Comparison of ENCODE assay signal across 10 cellular contexts in genomic region chr9:11933926-11934325, GRCh38.
DNase-seq lines count a peak whose midpoint lies in the region; ATAC-seq and TF ChIP-seq lines count a peak whose summit lies in the region.
"Had no signal": no experiment of that assay in that cellular context is flagged by ENCODE, and none has a peak within 500 bp of the region (broad histone marks: within the 10 kb centered on the region; RNA-seq: fewer than 3 reads in every experiment).

No MANE protein-coding gene starts in this region.

- H3K79me2 ChIP-seq in GM23248 (ENCODE audit: insufficient read depth) (no peaks in the 10 kb centered on the region), osteoblast (ENCODE audit: insufficient read depth, low read length) (no peaks in the 10 kb centered on the region)

- H3K9me2 ChIP-seq in GM23248 (ENCODE audit: insufficient read depth) = no peaks in the 10 kb centered on the region

- no peaks in the 10 kb centered on the region for H3F3A ChIP-seq in GM23248 (ENCODE audit: insufficient read depth)

- peak overlapping the region; percentile 80 for H3K27ac ChIP-seq in GM23248
- no peak overlapping the region for H3K27ac ChIP-seq in osteoblast (ENCODE audit: low read depth, low read length)
- H3K27ac ChIP-seq: esophagus squamous epithelium, thyroid gland had no signal

- H3K27me3 ChIP-seq in GM23248 (replicated peaks; ENCODE audit: insufficient read depth) (no peaks in the 10 kb centered on the region), osteoblast (ENCODE audit: insufficient read depth, low read length) (no peaks in the 10 kb centered on the region)
- H3K27me3 ChIP-seq: esophagus squamous epithelium, thyroid gland had no signal

- DNase-seq in GM23248 (peak; percentile 83), NCI-H446 treated with DMSO at 0.1 percent for 48 hours (lab: John Stamatoyannopoulos, UW) (peak; percentile 30), epidermal melanocyte (ENCODE audit: insufficient read length, low spot score) (peak; percentile 18), osteoblast (ENCODE audit: insufficient read length, low spot score, missing footprints) (peak; percentile 37), amniotic stem cell (lab: John Stamatoyannopoulos, UW) (no peak)
- DNase-seq: activated CD4-positive, CD25-positive, alpha-beta regulatory T cell; esophagus squamous epithelium; thyroid gland had no signal

- H3K9me3 ChIP-seq in GM23248 (ENCODE audit: low read depth) = no peaks in the 10 kb centered on the region
- no peaks in the 10 kb centered on the region for H3K9me3 ChIP-seq in osteoblast (ENCODE audit: low read depth, low read length)
- H3K9me3 ChIP-seq: thyroid gland had no signal

- H3K4me2 ChIP-seq in GM23248 (ENCODE audit: unreplicated experiment) (peak overlapping the region; percentile 38), osteoblast (ENCODE audit: insufficient read depth, low read length) (no peak overlapping the region)

- H3K9ac ChIP-seq in GM23248 = peak overlapping the region; percentile 55

- TF ChIP-seq CTCF in osteoblast (IDR thresholded peaks at IDR 0.05; ENCODE audit: extremely low read depth, low read depth, low read length) = no peak

- no peak for ATAC-seq in GM18519 (IDR thresholded peaks at IDR 0.05; ENCODE audit: low FRiP score, unreplicated experiment)
- no peak for ATAC-seq in HG03108 (IDR thresholded peaks at IDR 0.05; ENCODE audit: unreplicated experiment)

- H3K36me3 ChIP-seq in GM23248 (ENCODE audit: low read depth) = no peaks in the 10 kb centered on the region
- no peaks in the 10 kb centered on the region for H3K36me3 ChIP-seq in osteoblast (ENCODE audit: insufficient read depth, low read length)
- H3K36me3 ChIP-seq: esophagus squamous epithelium, thyroid gland had no signal

- H3K4me1 ChIP-seq in GM23248 (ENCODE audit: insufficient read depth) = peaks cover 31% of the 10 kb centered on the region
- H3K4me1 ChIP-seq in osteoblast (ENCODE audit: insufficient read depth, low read length) = no peaks in the 10 kb centered on the region
- H3K4me1 ChIP-seq: esophagus squamous epithelium, thyroid gland had no signal

- in situ Hi-C loops in GM23248 (cut with MboI) = no loop called here

- H3K4me3 ChIP-seq in GM23248 = no peak overlapping the region
- no peak overlapping the region for H3K4me3 ChIP-seq in osteoblast (ENCODE audit: insufficient read depth, low read length)
- H3K4me3 ChIP-seq: esophagus squamous epithelium, thyroid gland had no signal

- H2AFZ ChIP-seq in GM23248 (peak overlapping the region; percentile 65), osteoblast (ENCODE audit: low read length) (no peak overlapping the region)

- H4K20me1 ChIP-seq in GM23248 (ENCODE audit: insufficient read depth) (no peaks in the 10 kb centered on the region), osteoblast (ENCODE audit: insufficient read depth, low read length) (no peaks in the 10 kb centered on the region)
